ENCODE assay signal across 3 cellular contexts in the genomic region with DNA sequence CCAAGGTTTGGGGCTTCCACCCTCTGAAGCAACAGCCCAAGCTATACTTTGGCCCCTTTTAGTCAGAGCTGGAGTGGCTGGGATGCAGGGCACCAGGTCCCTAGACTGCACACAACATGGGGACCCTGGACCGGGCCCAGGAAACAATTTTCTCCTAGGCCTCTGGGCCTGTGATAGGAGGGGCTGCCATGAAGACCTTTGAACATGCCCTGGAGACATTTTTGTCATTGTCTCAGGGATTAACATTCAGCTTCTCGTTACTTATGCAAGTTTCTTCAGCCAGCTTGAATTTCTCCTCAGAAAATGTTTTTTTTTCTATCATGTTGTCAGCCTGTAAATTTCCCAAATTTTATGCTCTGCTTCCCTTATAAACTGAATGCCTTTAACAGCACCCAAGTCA.
"Had no signal": no experiment of that assay in that cellular context is flagged by ENCODE, and none has a peak within 500 bp of the region (broad histone marks: within the 10 kb centered on the region; RNA-seq: fewer than 3 reads in every experiment).

No MANE protein-coding gene starts in this region.

- DNase-seq: GDM1, GF-D8 had no signal

- H3K4me3 ChIP-seq: GM12878 had no signal

- ATAC-seq: GM12878 had no signal
